Comparison of ENCODE assay signal across 23 cellular contexts in the genomic region with DNA sequence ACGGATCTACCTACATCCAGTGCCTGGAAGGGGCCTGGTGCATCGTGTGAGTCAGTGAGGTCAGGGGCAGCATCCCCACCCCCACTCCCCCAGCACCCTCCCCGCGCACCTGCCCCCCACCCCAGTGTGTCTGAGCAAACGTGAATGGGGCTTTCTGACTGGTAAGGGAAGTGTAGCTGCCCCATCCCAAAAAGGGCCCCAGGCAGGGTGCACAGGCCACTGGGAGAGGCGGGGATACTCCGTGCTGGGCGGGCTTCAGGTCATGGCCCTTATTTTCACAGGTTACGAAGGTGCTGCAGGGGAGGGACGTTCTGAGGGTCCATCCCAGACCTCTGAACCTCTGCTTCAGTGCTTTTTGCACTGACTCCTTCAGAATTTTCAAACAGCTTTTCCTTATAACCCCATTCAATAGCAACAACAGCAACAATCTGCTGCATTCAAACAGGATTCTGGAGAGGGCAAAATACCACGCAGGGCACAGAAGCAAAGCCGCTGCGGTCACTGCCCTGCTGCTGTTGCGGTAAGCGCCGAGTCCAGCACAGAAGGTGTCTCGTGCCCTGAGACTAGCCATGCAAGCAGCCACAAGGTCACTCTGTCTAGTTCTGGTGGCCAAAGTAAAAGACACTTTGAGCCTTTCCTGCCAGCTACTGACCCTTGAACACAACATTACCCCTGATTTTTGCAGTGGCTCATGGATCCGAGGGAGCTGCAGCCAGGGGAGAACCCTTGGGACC. TPM values are rescaled to one million over a fixed set of nuclear protein-coding genes. Genes with fewer than 3 reads are reported as not detected.
"Had no signal": no experiment of that assay in that cellular context is flagged by ENCODE, and none has a peak within 500 bp of the region (broad histone marks: within the 10 kb centered on the region; RNA-seq: fewer than 3 reads in every experiment).

No MANE protein-coding gene starts in this region.

- DNase-seq: activated CD4-positive, CD25-positive, alpha-beta regulatory T cell treated with anti-CD3 and anti-CD28 coated beads, Interleukin-2, amount 50 U/mL, for 72 hours; activated T-cell treated with anti-CD3 and anti-CD28 coated beads, Interleukin-2, amount 50 U/mL, for 24 hours; colonic mucosa; effector memory CD8-positive, alpha-beta T cell; gastrocnemius medialis; hypothalamus; left cardiac atrium; mesendoderm; stimulated activated CD4-positive, alpha-beta T cell treated with anti-CD3 and anti-CD28 coated beads, Interleukin-1b, Interleukin-23, amount 100 ng/mL, for 48 hours; WERI-Rb-1 had no signal

- H3K4me3 ChIP-seq: colonic mucosa, dorsolateral prefrontal cortex, esophagus muscularis mucosa, gastrocnemius medialis, lower lobe of right lung, mucosa of descending colon, neural progenitor cell, psoas muscle, right atrium auricular region, tibial nerve had no signal

- H3K27ac ChIP-seq: colonic mucosa, dorsolateral prefrontal cortex, esophagus muscularis mucosa, gastrocnemius medialis, lower lobe of right lung, neural progenitor cell, psoas muscle, right atrium auricular region, tibial nerve, WERI-Rb-1 had no signal

- ATAC-seq: activated naive CD4-positive, alpha-beta T cell treated with anti-CD3 and anti-CD28 coated beads, Interleukin-2, amount 50 U/mL, for 72 hours; effector memory CD8-positive, alpha-beta T cell; gastrocnemius medialis; left cardiac atrium; lower lobe of right lung; mucosa of descending colon; psoas muscle; SK-N-SH treated with all-trans-retinoic acid at 6 μM for 48 hours had no signal

- H3K36me3 ChIP-seq: colonic mucosa, esophagus muscularis mucosa, gastrocnemius medialis, lower lobe of right lung, neural progenitor cell, right atrium auricular region, tibial nerve, WERI-Rb-1 had no signal

- H3K4me2 ChIP-seq: neural progenitor cell had no signal

- H3K27me3 ChIP-seq: neural progenitor cell had no signal

- H3K4me3 Mint-ChIP-seq: activated T-cell treated with anti-CD3 and anti-CD28 coated beads, Interleukin-2, amount 50 U/mL, for 24 hours; central memory CD8-positive, alpha-beta T cell; effector memory CD8-positive, alpha-beta T cell; neural progenitor cell; stimulated activated naive CD8-positive, alpha-beta T cell treated with anti-CD3 and anti-CD28 coated beads, Interleukin-15, Interleukin-2, amounts not matched to agents 100 ng/mL and 50 ng/mL, for 24 hours had no signal

- H3K9me3 ChIP-seq: colonic mucosa had no signal

- H3K4me1 Mint-ChIP-seq: central memory CD8-positive, alpha-beta T cell had no signal

- H2AFZ ChIP-seq: neural progenitor cell had no signal

- H3K27ac Mint-ChIP-seq: activated naive CD4-positive, alpha-beta T cell treated with anti-CD3 and anti-CD28 coated beads, Interleukin-2, amount 50 U/mL, for 72 hours; activated T-cell treated with anti-CD3 and anti-CD28 coated beads, Interleukin-2, amount 50 U/mL, for 24 hours; activated T-helper 2 cell treated with anti-CD3 and anti-CD28 coated beads, Interferon-gamma antibody, Interleukin-2, Interleukin-4, amounts not matched to agents 10 μg/mL and 5 μg/mL and 100 μg/mL, durations not matched to agents 14 hours and 24 hours and 36 hours; effector memory CD8-positive, alpha-beta T cell; neural progenitor cell; stimulated activated naive CD8-positive, alpha-beta T cell treated with anti-CD3 and anti-CD28 coated beads, Interleukin-15, Interleukin-2, amounts not matched to agents 100 ng/mL and 50 ng/mL, for 24 hours had no signal

- H3K36me3 Mint-ChIP-seq: neural progenitor cell had no signal

- H3K4me1 ChIP-seq: colonic mucosa, gastrocnemius medialis, lower lobe of right lung, neural progenitor cell, psoas muscle, right atrium auricular region had no signal

RNA-seq across cellular contexts. Expression of a gene that starts 10.3 kb away (rescaled TPM):
- total RNA-seq: gastrocnemius medialis had no signal
